1 cellular context compared by ENCODE assay signal in genomic region chr7:140005341-140005740, GRCh38.
TF ChIP-seq lines count a peak whose summit lies in the region.

No MANE protein-coding gene starts in this region.

TF ChIP-seq in HCT116, 20 proteins besides CTCF, POLR2A, EP300 and RAD21 (continued from another document):
- TF ChIP-seq, protein P1, sequence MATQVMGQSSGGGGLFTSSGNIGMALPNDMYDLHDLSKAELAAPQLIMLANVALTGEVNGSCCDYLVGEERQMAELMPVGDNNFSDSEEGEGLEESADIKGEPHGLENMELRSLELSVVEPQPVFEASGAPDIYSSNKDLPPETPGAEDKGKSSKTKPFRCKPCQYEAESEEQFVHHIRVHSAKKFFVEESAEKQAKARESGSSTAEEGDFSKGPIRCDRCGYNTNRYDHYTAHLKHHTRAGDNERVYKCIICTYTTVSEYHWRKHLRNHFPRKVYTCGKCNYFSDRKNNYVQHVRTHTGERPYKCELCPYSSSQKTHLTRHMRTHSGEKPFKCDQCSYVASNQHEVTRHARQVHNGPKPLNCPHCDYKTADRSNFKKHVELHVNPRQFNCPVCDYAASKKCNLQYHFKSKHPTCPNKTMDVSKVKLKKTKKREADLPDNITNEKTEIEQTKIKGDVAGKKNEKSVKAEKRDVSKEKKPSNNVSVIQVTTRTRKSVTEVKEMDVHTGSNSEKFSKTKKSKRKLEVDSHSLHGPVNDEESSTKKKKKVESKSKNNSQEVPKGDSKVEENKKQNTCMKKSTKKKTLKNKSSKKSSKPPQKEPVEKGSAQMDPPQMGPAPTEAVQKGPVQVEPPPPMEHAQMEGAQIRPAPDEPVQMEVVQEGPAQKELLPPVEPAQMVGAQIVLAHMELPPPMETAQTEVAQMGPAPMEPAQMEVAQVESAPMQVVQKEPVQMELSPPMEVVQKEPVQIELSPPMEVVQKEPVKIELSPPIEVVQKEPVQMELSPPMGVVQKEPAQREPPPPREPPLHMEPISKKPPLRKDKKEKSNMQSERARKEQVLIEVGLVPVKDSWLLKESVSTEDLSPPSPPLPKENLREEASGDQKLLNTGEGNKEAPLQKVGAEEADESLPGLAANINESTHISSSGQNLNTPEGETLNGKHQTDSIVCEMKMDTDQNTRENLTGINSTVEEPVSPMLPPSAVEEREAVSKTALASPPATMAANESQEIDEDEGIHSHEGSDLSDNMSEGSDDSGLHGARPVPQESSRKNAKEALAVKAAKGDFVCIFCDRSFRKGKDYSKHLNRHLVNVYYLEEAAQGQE (IDR thresholded peaks at IDR 0.05; ENCODE audit: low read depth), result no peak
- TF ChIP-seq ZNF274 (IDR thresholded peaks at IDR 0.05; ENCODE audit: low read depth, low read length), result no peak
- no peak for TF ChIP-seq YY1 (IDR thresholded peaks at IDR 0.05; ENCODE audit: extremely low read depth, insufficient replicate concordance, low read depth, low read length)
- TF ChIP-seq CEBPB (IDR thresholded peaks at IDR 0.05; ENCODE audit: low read depth), result no peak
- no peak for TF ChIP-seq SRF (IDR thresholded peaks at IDR 0.05; ENCODE audit: low read depth)
- TF ChIP-seq, protein P2, sequence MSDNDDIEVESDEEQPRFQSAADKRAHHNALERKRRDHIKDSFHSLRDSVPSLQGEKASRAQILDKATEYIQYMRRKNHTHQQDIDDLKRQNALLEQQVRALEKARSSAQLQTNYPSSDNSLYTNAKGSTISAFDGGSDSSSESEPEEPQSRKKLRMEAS (IDR thresholded peaks at IDR 0.05), result no peak
- TF ChIP-seq FOSL1 (IDR thresholded peaks at IDR 0.05; ENCODE audit: low read depth), result no peak
- no peak for TF ChIP-seq EZH2 (IDR thresholded peaks at IDR 0.05)
- no peak for TF ChIP-seq ELF1 (IDR thresholded peaks at IDR 0.05; ENCODE audit: borderline replicate concordance, low read depth)
- TF ChIP-seq CBX3 (IDR thresholded peaks at IDR 0.05; ENCODE audit: low read depth), result no peak
- no peak for TF ChIP-seq SP1 (IDR thresholded peaks at IDR 0.05; ENCODE audit: low read depth)
- TF ChIP-seq EZH2phosphoT487 (IDR thresholded peaks at IDR 0.05; ENCODE audit: borderline replicate concordance), result no peak
